In the genomic region with DNA sequence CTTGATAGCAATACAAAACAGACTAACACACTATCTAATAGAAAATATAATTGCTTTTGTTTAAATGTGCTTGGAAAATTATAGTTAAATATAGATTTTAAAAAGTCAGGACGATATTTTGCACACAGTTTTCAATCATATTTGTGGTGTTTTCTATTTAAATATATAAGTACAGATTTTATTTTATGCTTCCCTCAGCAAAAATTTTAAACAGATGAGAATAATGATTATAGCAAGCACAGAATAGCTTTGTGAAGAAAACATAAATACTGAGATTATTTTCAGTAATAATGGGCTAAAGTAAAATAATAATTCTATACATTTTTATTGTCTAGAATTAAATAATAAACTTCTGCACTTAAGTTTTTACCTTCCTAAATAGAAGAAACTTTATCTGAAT, we compare ENCODE assay signal across 22 cellular contexts.
DNase-seq lines count a peak whose midpoint lies in the region; ATAC-seq, FAIRE-seq and TF ChIP-seq lines count a peak whose summit lies in the region.
"Had no signal": no experiment of that assay in that cellular context is flagged by ENCODE, and none has a peak within 500 bp of the region (broad histone marks: within the 10 kb centered on the region; RNA-seq: fewer than 3 reads in every experiment).

No MANE protein-coding gene starts in this region.

- H2BK12ac ChIP-seq in H1 (ENCODE audit: low read depth, low read length): no peak overlapping the region

- no peak overlapping the region for H3K27ac Mint-ChIP-seq in CD4-positive, alpha-beta T cell
- H3K27ac Mint-ChIP-seq: CD14-positive monocyte; CD4-positive, CD25-positive, alpha-beta regulatory T cell; CD8-positive, alpha-beta T cell had no signal

- H2BK5ac ChIP-seq in IMR-90 (ENCODE audit: low read depth, low read length, poor library complexity, severe bottlenecking) (no peak overlapping the region), H1 (ENCODE audit: low read depth, low read length) (no peak overlapping the region)

- no peaks in the 10 kb centered on the region for H3K27me3 ChIP-seq in HepG2 (ENCODE audit: control insufficient read depth in 1 of 2, insufficient read depth in 2 of 2, low read length in 2 of 2)
- no peaks in the 10 kb centered on the region for H3K27me3 ChIP-seq in right lobe of liver
- H3K27me3 ChIP-seq in IMR-90 (ENCODE audit: control insufficient read depth, insufficient read depth, low read length): no peaks in the 10 kb centered on the region
- no peaks in the 10 kb centered on the region for H3K27me3 ChIP-seq in H1 (replicated peaks in 1 of 4; ENCODE audit: control insufficient read depth in 3 of 4, extremely low read depth in 1 of 4, insufficient read depth in 3 of 4, low read length in 3 of 4)
- H3K27me3 ChIP-seq in CD4-positive, alpha-beta T cell (ENCODE audit: control insufficient read depth, insufficient read depth, low read length): no peaks in the 10 kb centered on the region
- H3K27me3 ChIP-seq: BE2C, BLaER1 had no signal

- H2BK120ac ChIP-seq in IMR-90 (ENCODE audit: low read depth, low read length) (no peak overlapping the region), H1 (replicated peaks; ENCODE audit: low read depth, low read length) (no peak overlapping the region)

- H4K5ac ChIP-seq in IMR-90 (ENCODE audit: low read depth, low read length): no peak overlapping the region
- no peak overlapping the region for H4K5ac ChIP-seq in H1 (ENCODE audit: insufficient read length, low read depth, low read length)

- H3K56ac ChIP-seq in IMR-90 (ENCODE audit: extremely low read depth, insufficient read depth, low read length) (no peak overlapping the region), H1 (replicated peaks; ENCODE audit: insufficient read length, low read depth, low read length) (no peak overlapping the region)

- H3K14ac ChIP-seq in IMR-90 (replicated peaks; ENCODE audit: low read depth, low read length): no peak overlapping the region
- H3K14ac ChIP-seq in H1 (ENCODE audit: insufficient read length): no peak overlapping the region

- H3K9me1 ChIP-seq in IMR-90 (ENCODE audit: insufficient read depth, low read length): no peaks in the 10 kb centered on the region

- no peaks in the 10 kb centered on the region for H3K23me2 ChIP-seq in H1 (ENCODE audit: low read depth, low read length)

- H3K9me3 ChIP-seq in HepG2 (ENCODE audit: low read length) (0 out of 2 replicates have a peak, but pooled peaks cover 5% of the 10 kb centered on the region), right lobe of liver (no peaks in the 10 kb centered on the region), IMR-90 (ENCODE audit: control insufficient read depth, insufficient read depth, low read length) (no peaks in the 10 kb centered on the region), H1 (ENCODE audit: insufficient read depth in 2 of 2, low read depth in 1 of 2, low read length in 1 of 2) (peaks cover 5 to 13% of the 10 kb centered on the region in 2 experiments; a peak in 3 of 4 replicates)
- H3K9me3 ChIP-seq in CD4-positive, alpha-beta T cell (ENCODE audit: control insufficient read depth, low read length): no peaks in the 10 kb centered on the region
- H3K9me3 ChIP-seq: BE2C, BLaER1, Caco-2 had no signal

- no peak for TF ChIP-seq POLR2A in HepG2 (IDR thresholded peaks at IDR 0.05; ENCODE audit: insufficient read depth in 1 of 2, low read depth in 2 of 2, low read length in 2 of 2)
- TF ChIP-seq POLR2A in right lobe of liver (IDR thresholded peaks at IDR 0.05): no peak
- no peak for TF ChIP-seq POLR2A in IMR-90 (IDR thresholded peaks at IDR 0.05; ENCODE audit: low read depth, low read length)
- no peak for TF ChIP-seq POLR2A in H1 (IDR thresholded peaks at IDR 0.05; ENCODE audit: control extremely low read depth in 1 of 2, low read depth in 2 of 2, low read length in 2 of 2)

- no peaks in the 10 kb centered on the region for H3K36me3 Mint-ChIP-seq in CD4-positive, alpha-beta T cell (ENCODE audit: low read depth)
- H3K36me3 Mint-ChIP-seq: CD14-positive monocyte; CD4-positive, CD25-positive, alpha-beta regulatory T cell; CD8-positive, alpha-beta T cell had no signal

- H3K4me3 ChIP-seq in HepG2 (replicated peaks in 1 of 3; ENCODE audit: insufficient read depth in 1 of 3, low read depth in 2 of 3, low read length in 3 of 3): no peak overlapping the region
- no peak overlapping the region for H3K4me3 ChIP-seq in right lobe of liver
- no peak overlapping the region for H3K4me3 ChIP-seq in IMR-90 (ENCODE audit: insufficient read depth, low read depth, low read length)
- H3K4me3 ChIP-seq in H1 (ENCODE audit: extremely low read depth in 1 of 4, insufficient read depth in 2 of 4, low read depth in 3 of 4, low read length in 4 of 4): no peak overlapping the region
- H3K4me3 ChIP-seq: BLaER1, GM12878 had no signal

- TF ChIP-seq EP300 in HepG2 (IDR thresholded peaks at IDR 0.05; ENCODE audit: low read depth in 2 of 2, low read length in 2 of 2) (no peak), HepG2 (CRISPR knock-in tag; IDR thresholded peaks at IDR 0.05; ENCODE audit: borderline replicate concordance) (no peak), H1 (IDR thresholded peaks at IDR 0.05; ENCODE audit: borderline replicate concordance in 1 of 2, low read depth in 2 of 2, low read length in 2 of 2) (no peak)

- H4K20me1 ChIP-seq in HepG2 (ENCODE audit: insufficient read depth, low read length) (no peaks in the 10 kb centered on the region), IMR-90 (ENCODE audit: insufficient read depth, low read length) (no peaks in the 10 kb centered on the region), H1 (replicated peaks in 1 of 2; ENCODE audit: control insufficient read depth in 1 of 2, insufficient read depth in 2 of 2, low read length in 2 of 2) (no peaks in the 10 kb centered on the region)
- H4K20me1 ChIP-seq: BLaER1 had no signal

- H3K36me3 ChIP-seq in HepG2 (replicated peaks in 1 of 2; ENCODE audit: control insufficient read depth in 1 of 2, insufficient read depth in 2 of 2, low read length in 2 of 2) (no peaks in the 10 kb centered on the region), right lobe of liver (no peaks in the 10 kb centered on the region), IMR-90 (ENCODE audit: control insufficient read depth, insufficient read depth, low read length) (no peaks in the 10 kb centered on the region), H1 (ENCODE audit: control insufficient read depth in 2 of 4, insufficient read depth in 4 of 4, low read length in 3 of 4) (peaks cover 0 to 2% (median 0%) of the 10 kb centered on the region in 4 experiments; a peak in 1 of 8 replicates)
- H3K36me3 ChIP-seq: BE2C, BLaER1 had no signal

- ATAC-seq in HepG2 (no peak), right lobe of liver (no peak), IMR-90 (ENCODE audit: low read depth) (no peak)
- no peak for ATAC-seq in CD4-positive, alpha-beta T cell (ENCODE audit: poor library complexity)
- ATAC-seq: CD8-positive, alpha-beta T cell; GM12878 had no signal

- no TSS peak for BruUV-seq in HepG2 (replicated peaks; lab: Mats Ljungman, UMichigan)
- BruUV-seq in IMR-90 (replicated peaks; lab: Mats Ljungman, UMichigan): no TSS peak

- no peaks in the 10 kb centered on the region for H3K27me3 Mint-ChIP-seq in CD4-positive, alpha-beta T cell
- H3K27me3 Mint-ChIP-seq: CD4-positive, CD25-positive, alpha-beta regulatory T cell had no signal

- H3K4ac ChIP-seq in IMR-90 (ENCODE audit: low read depth, low read length) (no peak overlapping the region), H1 (replicated peaks; ENCODE audit: insufficient read length, low read depth, low read length) (no peak overlapping the region)

- no peak overlapping the region for H3K27ac ChIP-seq in HepG2 (ENCODE audit: extremely low read length, insufficient read depth, low read length)
- no peak overlapping the region for H3K27ac ChIP-seq in right lobe of liver
- no peak overlapping the region for H3K27ac ChIP-seq in IMR-90 (ENCODE audit: insufficient read depth, low read length)
- H3K27ac ChIP-seq in H1 (ENCODE audit: low read depth, low read length): no peak overlapping the region
- H3K27ac ChIP-seq in CD4-positive, alpha-beta T cell (ENCODE audit: low read depth, low read length): no peak overlapping the region
- H3K27ac ChIP-seq: 22Rv1, BLaER1 had no signal

- dilution Hi-C loops in IMR-90 (cut with HindIII; ENCODE audit: low sequenced_read_pairs, unreplicated experiment): no loop called here

- no peak overlapping the region for H3K4me3 Mint-ChIP-seq in CD4-positive, alpha-beta T cell
- H3K4me3 Mint-ChIP-seq: CD14-positive monocyte; CD4-positive, CD25-positive, alpha-beta regulatory T cell; CD8-positive, alpha-beta T cell had no signal

- no peak overlapping the region for H4K91ac ChIP-seq in IMR-90 (ENCODE audit: insufficient read depth, low read depth, low read length)
- H4K91ac ChIP-seq in H1 (replicated peaks; ENCODE audit: insufficient read length, low read length): no peak overlapping the region

- no peak for FAIRE-seq in HepG2 (lab: Jason Lieb, UNC)
- FAIRE-seq in H1 (lab: Jason Lieb, UNC): no peak
- FAIRE-seq: GM12878, GM12892, GM18507 had no signal

- no peaks in the 10 kb centered on the region for H3K79me2 ChIP-seq in HepG2 (ENCODE audit: insufficient read depth, low read length)
- H3K79me2 ChIP-seq in H1 (ENCODE audit: control insufficient read depth in 1 of 2, insufficient read depth in 2 of 2, low read length in 2 of 2): no peaks in the 10 kb centered on the region

- no peaks in the 10 kb centered on the region for H3K4me1 Mint-ChIP-seq in CD4-positive, alpha-beta T cell (ENCODE audit: low read depth)
- H3K4me1 Mint-ChIP-seq: CD14-positive monocyte; CD4-positive, CD25-positive, alpha-beta regulatory T cell had no signal

- no peak overlapping the region for H2BK15ac ChIP-seq in IMR-90 (ENCODE audit: low read depth, low read length)
- H2BK15ac ChIP-seq in H1 (ENCODE audit: low read length): no peak overlapping the region

- no peak overlapping the region for H3K23ac ChIP-seq in IMR-90 (ENCODE audit: low read depth, low read length)
- no peak overlapping the region for H3K23ac ChIP-seq in H1 (ENCODE audit: insufficient read length)

- H2AK5ac ChIP-seq in IMR-90 (ENCODE audit: low read depth, low read length) (no peak overlapping the region), H1 (ENCODE audit: low read depth, low read length) (no peak overlapping the region)

- CTCF ChIA-PET in HepG2 (lab: Yijun Ruan, JAX; ENCODE audit: low intra/inter-chr PET ratio, low total read pairs): no interaction called here
- CTCF ChIA-PET in IMR-90 (lab: Yijun Ruan, JAX): interaction anchor here (0.6 kb wide), 1 partner anchor 29 kb away, joined by 3 read pairs; no protein-coding TSS in a partner anchor
- CTCF ChIA-PET in H1 (lab: Charles Lee; ENCODE audit: partially characterized antibody): no interaction called here
- CTCF ChIA-PET in CD4-positive, alpha-beta T cell (lab: Charles Lee): no interaction called here

- intact Hi-C loops in HepG2 (cut with micrococcal nuclease; ENCODE audit: unreplicated experiment) (no loop called here), right lobe of liver (cut with DNase I) (no loop called here), IMR-90 (cut with micrococcal nuclease) (no loop called here)
- intact Hi-C loops in CD4-positive, alpha-beta T cell (cut with DNase I, micrococcal nuclease): no loop called here

- H4K8ac ChIP-seq in IMR-90 (ENCODE audit: low read depth in 2 of 2, low read length in 2 of 2) (no peak overlapping the region), H1 (ENCODE audit: extremely low read depth, insufficient read depth, low read length) (no peak overlapping the region)

- TF ChIP-seq CTCF in HepG2 (CRISPR knock-in tag; IDR thresholded peaks at IDR 0.05): no peak
- no peak for TF ChIP-seq CTCF in right lobe of liver (IDR thresholded peaks at IDR 0.05)
- no peak for TF ChIP-seq CTCF in IMR-90 (conservative IDR thresholded peaks at IDR 0.05; ENCODE audit: low read depth, low read length)
- TF ChIP-seq CTCF in H1 (IDR thresholded peaks at IDR 0.05; ENCODE audit: control extremely low read depth in 1 of 3, insufficient read depth in 1 of 3, low read depth in 1 of 3, low read length in 3 of 3): no peak
- no peak for TF ChIP-seq CTCF in CD4-positive, alpha-beta T cell (IDR thresholded peaks at IDR 0.05)

- peaks cover 15% of the 10 kb centered on the region for H3K9me3 Mint-ChIP-seq in CD4-positive, alpha-beta T cell

- DNase-seq in HepG2 (ENCODE audit: low spot score): no peak
- no peak for DNase-seq in right lobe of liver
- no peak for DNase-seq in IMR-90
- DNase-seq in H1 (ENCODE audit: low read depth in 1 of 2, low spot score in 2 of 2): no peak
- DNase-seq in CD4-positive, alpha-beta T cell: no peak
- no peak for DNase-seq in activated CD4-positive, CD25-positive, alpha-beta regulatory T cell (lab: John Stamatoyannopoulos, UW)
- DNase-seq in T-helper 2 cell: no peak
- DNase-seq: ACHN; BE2C; C1 segment of cervical spinal cord; Caco-2; Calu3; CD4-positive, CD25-positive, alpha-beta regulatory T cell; CD8-positive, alpha-beta T cell; DMS79 treated with DMSO at 0.1 percent for 48 hours; GDM1 had no signal

- POLR2A ChIA-PET in HepG2 (lab: Yijun Ruan, JAX): no interaction called here
- POLR2A ChIA-PET in IMR-90 (lab: Charles Lee; ENCODE audit: unreplicated experiment): no interaction called here
- POLR2A ChIA-PET in H1 (lab: Charles Lee; ENCODE audit: partially characterized antibody): no interaction called here
- POLR2A ChIA-PET in CD4-positive, alpha-beta T cell (lab: Charles Lee): no interaction called here

- H3K4me2 ChIP-seq in HepG2 (ENCODE audit: low read depth, low read length) (no peak overlapping the region), IMR-90 (ENCODE audit: low read depth, low read length) (no peak overlapping the region), H1 (ENCODE audit: insufficient read depth in 1 of 2, low read depth in 2 of 2, low read length in 2 of 2) (no peak overlapping the region)
- H3K4me2 ChIP-seq: BLaER1 had no signal

- no peak overlapping the region for H2AK9ac ChIP-seq in IMR-90 (replicated peaks; ENCODE audit: low read depth, low read length, poor library complexity)

- no peak overlapping the region for H2BK20ac ChIP-seq in IMR-90 (ENCODE audit: low read depth, low read length)
- H2BK20ac ChIP-seq in H1 (ENCODE audit: low read length): no peak overlapping the region

- no peak for TF ChIP-seq RAD21 in HepG2 (CRISPR knock-in tag; IDR thresholded peaks at IDR 0.05)
- no peak for TF ChIP-seq RAD21 in IMR-90 (IDR thresholded peaks at IDR 0.05; ENCODE audit: low read length)
- no peak for TF ChIP-seq RAD21 in H1 (IDR thresholded peaks at IDR 0.05 in 1 of 2, conservative IDR thresholded peaks at IDR 0.05 in 1 of 2; ENCODE audit: low read depth in 2 of 2, low read length in 2 of 2)

- in situ Hi-C loops in HepG2 (cut with HindIII; ENCODE audit: extremely low pct_ligation_motif_present, low pct_unique_long_range_greater_than_20kb): no loop called here
- in situ Hi-C loops in IMR-90 (cut with MboI; ENCODE audit: low sequenced_read_pairs): no loop called here

- WGBS in HepG2 (ENCODE audit: low lambda C conversion rate): 1% methylated on average over 1 of the region's 1 CpG
- WGBS in right lobe of liver (ENCODE audit: insufficient coverage, low coverage, low lambda C conversion rate, missing lambda C conversion rate): 25% methylated on average over 1 of the region's 1 CpG
- WGBS in IMR-90 (ENCODE audit: extremely low coverage in 2 of 2, insufficient read length in 1 of 2), 2 experiments: no CpG with 5 or more reads among the region's 1 CpG
- 60% methylated on average over 1 of the region's 1 CpG; no CpG with 5 or more reads in 1 of the 2 experiments for WGBS in H1 (ENCODE audit: extremely low coverage in 1 of 2, insufficient coverage in 1 of 2, insufficient read length in 1 of 2, insufficient replicate concordance in 2 of 2, low coverage in 1 of 2, low lambda C conversion rate in 2 of 2, missing lambda C conversion rate in 1 of 2), 2 experiments

- H3K18ac ChIP-seq in IMR-90 (ENCODE audit: low read depth, low read length) (no peak overlapping the region), H1 (ENCODE audit: extremely low read depth, low read length) (no peak overlapping the region)

- H3K4me1 ChIP-seq in HepG2 (ENCODE audit: insufficient read depth, low read length): no peaks in the 10 kb centered on the region
- no peaks in the 10 kb centered on the region for H3K4me1 ChIP-seq in right lobe of liver
- no peaks in the 10 kb centered on the region for H3K4me1 ChIP-seq in IMR-90 (ENCODE audit: control insufficient read depth, insufficient read depth, low read length)
- no peaks in the 10 kb centered on the region for H3K4me1 ChIP-seq in H1 (replicated peaks in 1 of 4; ENCODE audit: control insufficient read depth in 3 of 4, insufficient read depth in 4 of 4, low read length in 3 of 4)
- H3K4me1 ChIP-seq: BE2C, BLaER1, Caco-2 had no signal

- no peak overlapping the region for H2AFZ ChIP-seq in HepG2 (ENCODE audit: low read length)
- H2AFZ ChIP-seq in IMR-90 (replicated peaks; ENCODE audit: low read length, poor library complexity): no peak overlapping the region
- H2AFZ ChIP-seq in H1 (ENCODE audit: low read length): no peak overlapping the region

- H3K9ac ChIP-seq in HepG2 (ENCODE audit: insufficient read depth, low read depth, low read length) (no peak overlapping the region), IMR-90 (ENCODE audit: low read depth, low read length) (no peak overlapping the region), H1 (replicated peaks in 1 of 4; ENCODE audit: extremely low read depth in 1 of 4, low read depth in 3 of 4, low read length in 3 of 4) (no peak overlapping the region)
- H3K9ac ChIP-seq: BLaER1 had no signal

- H3K79me1 ChIP-seq in IMR-90 (ENCODE audit: low read depth in 1 of 2, low read length in 2 of 2) (no peaks in the 10 kb centered on the region), H1 (ENCODE audit: low read depth, low read length) (no peaks in the 10 kb centered on the region)

Comparison
In these comparisons a context has a peak if more than half of its experiments do, and no peak if none do; other contexts are left out.
1. Of the 41 proteins assayed by ChIP-seq in both HepG2 and H1: peak only in HepG2: none; only in H1: none; in both: MAFK; in neither: 40.